In the genomic region with DNA sequence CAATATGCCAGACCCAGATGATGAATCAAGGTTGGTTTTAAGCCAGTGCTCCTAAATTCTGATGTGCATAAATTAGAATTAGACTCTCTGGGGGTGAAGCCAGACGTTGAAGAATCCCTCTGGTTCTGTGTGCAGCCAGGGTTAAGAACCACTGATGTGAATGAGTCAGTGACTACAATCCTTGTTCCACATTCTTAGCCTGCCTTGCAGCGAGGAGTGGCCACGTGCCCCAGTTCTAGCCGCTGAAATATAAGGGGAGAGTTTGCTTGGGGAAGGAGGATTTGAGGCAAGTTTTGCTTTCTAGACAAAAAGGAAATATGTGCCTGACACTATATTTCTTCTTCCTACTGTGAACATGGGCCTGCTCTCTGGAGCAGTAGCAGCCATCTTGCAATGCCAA, we compare ENCODE assay signal across 17 cellular contexts. TPM values are rescaled to one million over a fixed set of nuclear protein-coding genes. Genes with fewer than 3 reads are reported as not detected.
DNase-seq lines count a peak whose midpoint lies in the region; ATAC-seq, FAIRE-seq and TF ChIP-seq lines count a peak whose summit lies in the region.
"Had no signal": no experiment of that assay in that cellular context is flagged by ENCODE, and none has a peak within 500 bp of the region (broad histone marks: within the 10 kb centered on the region; RNA-seq: fewer than 3 reads in every experiment).

No MANE protein-coding gene starts in this region.

- DNase-seq in AG04449 (ENCODE audit: low read depth, low spot score), result peak; percentile 9
- DNase-seq in HTR-8/SVneo (ENCODE audit: insufficient read length, low spot score), result no peak
- peak; percentile 84 for DNase-seq in amniotic epithelial cell (ENCODE audit: low read depth)
- DNase-seq in lower lobe of right lung, result peak; percentile 53
- no peak for DNase-seq in NCI-H146 (lab: John Stamatoyannopoulos, UW)
- no peak for DNase-seq in hepatic stellate cell (ENCODE audit: low spot score)
- DNase-seq in inferior parietal cortex (ENCODE audit: extremely low spot score), result no peak
- DNase-seq: activated naive CD4-positive, alpha-beta T cell treated with anti-CD3 and anti-CD28 coated beads, Interleukin-2, amount 10 ng/mL, durations not matched to agents 7 days and 5 days; activated T-cell treated with anti-CD3 and anti-CD28 coated beads for 4 hours; mesendoderm; NCI-H1105; NCI-H2171; retina; stomach; upper lobe of left lung had no signal

- POLR2A ChIA-PET in AG04449 (lab: Yijun Ruan, JAX), result no interaction called here

- H3K4me3 ChIP-seq in AG04449 (ENCODE audit: low read depth, low read length), result no peak overlapping the region
- H3K4me3 ChIP-seq in lower lobe of right lung, result no peak overlapping the region
- H3K4me3 ChIP-seq: stomach, upper lobe of left lung had no signal

- intact Hi-C loops in lower lobe of right lung (cut with DNase I), result no loop called here

- ATAC-seq in lower lobe of right lung (peak; percentile 48 to 70), esophagus mucosa (no peak)

- no peaks in the 10 kb centered on the region for H3K36me3 ChIP-seq in lower lobe of right lung
- H3K36me3 ChIP-seq: stomach, upper lobe of left lung had no signal

- no peaks in the 10 kb centered on the region for H3K27me3 ChIP-seq in lower lobe of right lung (ENCODE audit: low read depth)
- H3K27me3 ChIP-seq: stomach, upper lobe of left lung had no signal

- H3K9me3 ChIP-seq in lower lobe of right lung, result no peaks in the 10 kb centered on the region
- H3K9me3 ChIP-seq: stomach, upper lobe of left lung had no signal

- H3K4me1 ChIP-seq in lower lobe of right lung, result no peaks in the 10 kb centered on the region
- H3K4me1 ChIP-seq: stomach, upper lobe of left lung had no signal

- no peak overlapping the region for H3K27ac ChIP-seq in lower lobe of right lung
- H3K27ac ChIP-seq: stomach, upper lobe of left lung had no signal

- peak; percentile 26 for FAIRE-seq in HTR-8/SVneo (lab: Jason Lieb, UNC)
- FAIRE-seq: A204.1 had no signal

- TF ChIP-seq CTCF in AG04449 (IDR thresholded peaks at IDR 0.05; ENCODE audit: insufficient read depth, low read length, missing control alignments), result no peak
- TF ChIP-seq CTCF in lower lobe of right lung (IDR thresholded peaks at IDR 0.05), result no peak

- CTCF ChIA-PET in AG04449 (lab: Yijun Ruan, JAX), result no interaction called here

RNA-seq across cellular contexts. Expression of gene MSH3, which starts 34.2 kb away (rescaled TPM):
- total RNA-seq in lower lobe of right lung, result 17.0 TPM
- 11.4 TPM for total RNA-seq in esophagus mucosa

RNA-seq across cellular contexts. Expression of gene DHFR, which starts 34.6 kb away (rescaled TPM):
- total RNA-seq in lower lobe of right lung (10.5 TPM), esophagus mucosa (15.2 TPM)

RNA-seq across cellular contexts. Expression of gene ANKRD34B, which starts 50.1 kb away (rescaled TPM):
- 0.30 TPM for total RNA-seq in lower lobe of right lung
- not detected for total RNA-seq in esophagus mucosa
- total RNA-seq: stomach had no signal

Comparison
In these comparisons a context has a peak if more than half of its experiments do, and no peak if none do; other contexts are left out.
1. DNase-seq: peak in AG04449 (single experiment), amniotic epithelial cell (single experiment) and lower lobe of right lung (single experiment); none in HTR-8/SVneo (single experiment), NCI-H146 (single experiment), hepatic stellate cell (single experiment) and inferior parietal cortex (single experiment).